In genomic region chr6:144006731-144007454, GRCh38 we compare ENCODE assay signal across 8 cellular contexts. TPM values are rescaled to one million over a fixed set of nuclear protein-coding genes. Genes with fewer than 3 reads are reported as not detected.
A peak's percentile ranks its signal among the peaks of the same experiment; 100 is the strongest.
DNase-seq lines count a peak whose midpoint lies in the region.

No MANE protein-coding gene starts in this region.

- WGBS in ectodermal cell, 2 experiments: 56 to 66% methylated on average over 21 of the region's 21 CpGs

- no peak overlapping the region for H3K9ac ChIP-seq in NT2/D1 (ENCODE audit: insufficient read length, low read depth)

- H3K36me3 ChIP-seq in NT2/D1 (ENCODE audit: insufficient read depth, insufficient read length, low read length): no peaks in the 10 kb centered on the region
- no peaks in the 10 kb centered on the region for H3K36me3 ChIP-seq in ectodermal cell (ENCODE audit: control insufficient read depth, insufficient read depth, low read length)

- H3K9me3 ChIP-seq in NT2/D1 (ENCODE audit: insufficient read depth, low read length) (peaks cover 13% of the 10 kb centered on the region; the same call in 1 of the 2 replicates), ectodermal cell (ENCODE audit: control insufficient read depth, low read length) (no peaks in the 10 kb centered on the region)

- peak; percentile 72 for DNase-seq in EL
- DNase-seq in NT2/D1 (ENCODE audit: low read depth, low spot score): no peak
- peak; percentile 21 for DNase-seq in myocyte (ENCODE audit: low read depth)
- no peak for DNase-seq in CD1c-positive myeloid dendritic cell (ENCODE audit: extremely low spot score)
- no peak for DNase-seq in activated CD8-positive, alpha-beta memory T cell treated with anti-CD3 and anti-CD28 coated beads for 24 hours
- DNase-seq in posterior cingulate gyrus: no peak
- DNase-seq in caudate nucleus (lab: John Stamatoyannopoulos, UW): no peak

- H3K4me3 ChIP-seq in NT2/D1 (ENCODE audit: insufficient read length, low read depth): peak overlapping the region; percentile 22
- H3K4me3 ChIP-seq in ectodermal cell (ENCODE audit: insufficient read depth, low read depth, low read length): peak overlapping the region; percentile 51

- H3K27ac ChIP-seq in ectodermal cell (ENCODE audit: insufficient read depth, low read depth, low read length, poor library complexity, severe bottlenecking): no peak overlapping the region
- no peak overlapping the region for H3K27ac ChIP-seq in caudate nucleus (ENCODE audit: low read depth, low read length)

- H3K27me3 ChIP-seq in NT2/D1 (ENCODE audit: insufficient read depth, insufficient read length) (peaks cover 45% of the 10 kb centered on the region), ectodermal cell (ENCODE audit: control insufficient read depth, insufficient read depth, low read length, poor library complexity, severe bottlenecking) (peaks cover 32% of the 10 kb centered on the region)

- H3K4me1 ChIP-seq in NT2/D1 (ENCODE audit: insufficient read depth, insufficient read length) (no peaks in the 10 kb centered on the region), ectodermal cell (ENCODE audit: control insufficient read depth, insufficient read depth, low read length) (no peaks in the 10 kb centered on the region)

- intact Hi-C loops in posterior cingulate gyrus (cut with DNase I): no loop called here

RNA-seq across cellular contexts. Expression of gene PLAGL1, which starts 1.2 kb away (rescaled TPM):
- 26.5 TPM for polyA plus RNA-seq in ectodermal cell (2013, experiment 1 of 4)
- polyA plus RNA-seq in ectodermal cell (2013, experiment 2 of 4): 18.0 TPM
- 17.3 TPM for polyA plus RNA-seq in ectodermal cell (2013, experiment 3 of 4)
- polyA plus RNA-seq in ectodermal cell (2013, experiment 4 of 4): 19.2 TPM
- 5.7 and 9.7 TPM in 2 replicates for total RNA-seq in myocyte
- polyA plus RNA-seq in myocyte (2012): 13.8 TPM

Comparison
In these comparisons a context has a peak if more than half of its experiments do, and no peak if none do; other contexts are left out.
1. DNase-seq: peak in EL (single experiment) and myocyte (single experiment); none in NT2/D1 (single experiment), CD1c-positive myeloid dendritic cell (single experiment), activated CD8-positive, alpha-beta memory T cell treated with anti-CD3 and anti-CD28 coated beads for 24 hours (single experiment), posterior cingulate gyrus (0 of 10) and caudate nucleus (0 of 61).